17 cellular contexts compared by ENCODE assay signal in genomic region chr13:49409008-49409407, GRCh38.
"Had no signal": no experiment of that assay in that cellular context is flagged by ENCODE, and none has a peak within 500 bp of the region (broad histone marks: within the 10 kb centered on the region; RNA-seq: fewer than 3 reads in every experiment).

No MANE protein-coding gene starts in this region.

- H3K27me3 ChIP-seq: gastrocnemius medialis, testis, upper lobe of right lung had no signal

- H3K27ac ChIP-seq: epithelial cell of prostate, gastrocnemius medialis, testis, upper lobe of right lung had no signal

- H3K9me3 ChIP-seq: gastrocnemius medialis, testis had no signal

- H3K4me3 ChIP-seq: gastrocnemius medialis, testis, upper lobe of right lung had no signal

- DNase-seq: activated B cell treated with CpG ODN at 0.5 μM for 24 hours; activated CD4-positive, alpha-beta T cell treated with anti-CD3 and anti-CD28 coated beads, Interleukin-2, amount 10 ng/mL, durations not matched to agents 7 days and 5 days; activated CD8-positive, alpha-beta memory T cell treated with anti-CD3 and anti-CD28 coated beads, Interleukin-2, amount 50 U/mL, for 48 hours; activated gamma-delta T cell treated with Interleukin-2 at 50 U/mL for 16 hours; activated T-cell treated with anti-CD3 and anti-CD28 coated beads, Interleukin-2, amount 50 U/mL, for 72 hours; cerebellar nuclear complex; effector memory CD4-positive, alpha-beta T cell; gastrocnemius medialis; naive thymus-derived CD8-positive, alpha-beta T cell; right cardiac atrium; small intestine; stimulated activated CD4-positive, alpha-beta T cell treated with anti-CD3 and anti-CD28 coated beads, Interleukin-4, amount 100 ng/mL, for 4 hours; stimulated activated CD8-positive, alpha-beta memory T cell treated with anti-CD3 and anti-CD28 coated beads, Interleukin-4, amount 100 ng/mL, for 48 hours; T-helper 2 cell; testis; upper lobe of right lung had no signal

- H3K4me1 ChIP-seq: testis, upper lobe of right lung had no signal

- H3K36me3 ChIP-seq: gastrocnemius medialis, upper lobe of right lung had no signal
